ENCODE assay signal across 11 cellular contexts in genomic region chr13:94759120-94759728, GRCh38. TPM values are rescaled to one million over a fixed set of nuclear protein-coding genes. Genes with fewer than 3 reads are reported as not detected.
"Had no signal": no experiment of that assay in that cellular context is flagged by ENCODE, and none has a peak within 500 bp of the region (broad histone marks: within the 10 kb centered on the region; RNA-seq: fewer than 3 reads in every experiment).

No MANE protein-coding gene starts in this region.

- H3K4me3 ChIP-seq: GM23248, HAP-1 had no signal

- H3K9me3 Mint-ChIP-seq: HFFc6, IgD-negative memory B cell had no signal

- H3K9me3 ChIP-seq: HAP-1 had no signal

- DNase-seq: GM23248, GOT3, H7, HFFc6, KBM-7 had no signal

- H3K4me3 Mint-ChIP-seq: HFFc6, IgD-negative memory B cell had no signal

- H3K27ac ChIP-seq: GM23248, HL-60 had no signal

- H3K4me1 Mint-ChIP-seq: IgD-negative memory B cell had no signal

- FAIRE-seq: HepG2 had no signal

- ATAC-seq: HCT116, HepG2 had no signal

- H3K9ac ChIP-seq: GM23248 had no signal

- H3K36me3 ChIP-seq: HAP-1 had no signal

- H2AFZ ChIP-seq: GM23248 had no signal

- H3K27ac Mint-ChIP-seq: HFFc6, IgD-negative memory B cell had no signal

RNA-seq across cellular contexts. Expression of gene SOX21, which starts 46.9 kb away (rescaled TPM):
- total RNA-seq: GM23248, H4, HepG2, HFFc6 had no signal
- polyA plus RNA-seq: GM23248, HepG2, IgD-negative memory B cell had no signal
